Comparison of ENCODE assay signal across 8 cellular contexts in genomic region chr11:35083181-35084061, GRCh38. TPM values are rescaled to one million over a fixed set of nuclear protein-coding genes. Genes with fewer than 3 reads are reported as not detected.
DNase-seq lines count a peak whose midpoint lies in the region; ATAC-seq and TF ChIP-seq lines count a peak whose summit lies in the region.

No MANE protein-coding gene starts in this region.

- TF ChIP-seq CTCF in hepatocyte (IDR thresholded peaks at IDR 0.05; ENCODE audit: poor library complexity): no peak

- H3K9me3 Mint-ChIP-seq in activated naive CD8-positive, alpha-beta T cell treated with anti-CD3 and anti-CD28 coated beads, Interleukin-2, amount 50 U/mL, for 24 hours: no peaks in the 10 kb centered on the region

- H4K20me1 ChIP-seq in hepatocyte (ENCODE audit: insufficient read depth, poor library complexity, severe bottlenecking): no peaks in the 10 kb centered on the region

- H3K4me1 ChIP-seq in SJSA1 (replicated peaks) (peaks cover 37% of the 10 kb centered on the region), hepatocyte (ENCODE audit: insufficient read depth) (peaks cover 3% of the 10 kb centered on the region)

- H3K4me3 ChIP-seq in SJSA1 (no peak overlapping the region), hepatocyte (no peak overlapping the region)

- H3K4me3 Mint-ChIP-seq in activated naive CD8-positive, alpha-beta T cell treated with anti-CD3 and anti-CD28 coated beads, Interleukin-2, amount 50 U/mL, for 24 hours: peak overlapping the region; percentile 62

- 70% methylated on average over 11 of the region's 11 CpGs for WGBS in hepatocyte (ENCODE audit: low lambda C conversion rate, missing lambda C conversion rate)

- H3K4me2 ChIP-seq in hepatocyte: no peak overlapping the region

- no peaks in the 10 kb centered on the region for H3K27me3 Mint-ChIP-seq in activated naive CD8-positive, alpha-beta T cell treated with anti-CD3 and anti-CD28 coated beads, Interleukin-2, amount 50 U/mL, for 24 hours

- H3K9me2 ChIP-seq in hepatocyte (replicated peaks; ENCODE audit: insufficient read depth): no peaks in the 10 kb centered on the region

- H2AFZ ChIP-seq in hepatocyte: no peak overlapping the region

- DNase-seq in NCI-H748 (lab: John Stamatoyannopoulos, UW; ENCODE audit: unreplicated experiment) (peak; percentile 48), NCI-H748 treated with DMSO at 0.1 percent for 48 hours (lab: John Stamatoyannopoulos, UW) (no peak), SJSA1 (ENCODE audit: low read depth in 1 of 2, low spot score in 2 of 2) (peak; percentile 86 to 87), hepatocyte (ENCODE audit: low spot score) (peak; percentile 60), SHP77 (lab: John Stamatoyannopoulos, UW) (no peak)
- DNase-seq in activated naive CD8-positive, alpha-beta T cell treated with anti-CD3 and anti-CD28 coated beads, Interleukin-2, amount 50 U/mL, for 24 hours: peak; percentile 67
- DNase-seq in stimulated activated CD4-positive, alpha-beta T cell treated with anti-CD3 and anti-CD28 coated beads, Interleukin-15, amount 100 ng/mL, for 1 hour (ENCODE audit: low read depth in 1 of 2, low spot score in 1 of 2): peak; percentile 29 to 42

- H3K9me3 ChIP-seq in SJSA1 (replicated peaks) (no peaks in the 10 kb centered on the region), hepatocyte (ENCODE audit: low read depth) (no peaks in the 10 kb centered on the region)

- H3K36me3 Mint-ChIP-seq in activated naive CD8-positive, alpha-beta T cell treated with anti-CD3 and anti-CD28 coated beads, Interleukin-2, amount 50 U/mL, for 24 hours (ENCODE audit: low read depth): peaks cover 5% of the 10 kb centered on the region

- peak overlapping the region; percentile 82 for H3K27ac ChIP-seq in SJSA1
- H3K27ac ChIP-seq in hepatocyte: no peak overlapping the region

- H3K36me3 ChIP-seq in SJSA1 (no peaks in the 10 kb centered on the region), hepatocyte (replicated peaks; ENCODE audit: insufficient read depth, low read depth) (no peaks in the 10 kb centered on the region)

- peak overlapping the region; percentile 86 for H3K27ac Mint-ChIP-seq in activated naive CD8-positive, alpha-beta T cell treated with anti-CD3 and anti-CD28 coated beads, Interleukin-2, amount 50 U/mL, for 24 hours

- H3K79me2 ChIP-seq in hepatocyte: no peaks in the 10 kb centered on the region

- H3K27me3 ChIP-seq in SJSA1 (replicated peaks) (no peaks in the 10 kb centered on the region), hepatocyte (no peaks in the 10 kb centered on the region)

- peaks cover 86% of the 10 kb centered on the region for H3K4me1 Mint-ChIP-seq in activated naive CD8-positive, alpha-beta T cell treated with anti-CD3 and anti-CD28 coated beads, Interleukin-2, amount 50 U/mL, for 24 hours

- ATAC-seq in HG03097 (IDR thresholded peaks at IDR 0.05; ENCODE audit: low FRiP score, unreplicated experiment): peak; percentile 49
- ATAC-seq in activated naive CD8-positive, alpha-beta T cell treated with anti-CD3 and anti-CD28 coated beads, Interleukin-2, amount 50 U/mL, for 24 hours: peak; percentile 79

RNA-seq across cellular contexts. Expression of gene CD44, which starts 55.5 kb away (rescaled TPM):
- total RNA-seq in SJSA1 (2014; rRNA removed; shearing (Covaris generic)): 102 and 121 TPM in 2 replicates
- 17.5 and 23.4 TPM in 2 replicates for total RNA-seq in hepatocyte
- polyA plus RNA-seq in hepatocyte: 13.7 and 29.5 TPM in 2 replicates

Comparison
In these comparisons a context has a peak if more than half of its experiments do, and no peak if none do; other contexts are left out.
1. DNase-seq: peak in NCI-H748 (single experiment), SJSA1 (2 of 2), activated naive CD8-positive, alpha-beta T cell treated with anti-CD3 and anti-CD28 coated beads, Interleukin-2, amount 50 U/mL, for 24 hours (single experiment), hepatocyte (single experiment) and stimulated activated CD4-positive, alpha-beta T cell treated with anti-CD3 and anti-CD28 coated beads, Interleukin-15, amount 100 ng/mL, for 1 hour (2 of 2); none in NCI-H748 treated with DMSO at 0.1 percent for 48 hours (single experiment) and SHP77 (0 of 2).